10 cellular contexts compared by ENCODE assay signal in genomic region chr19:15123031-15123890, GRCh38. TPM values are rescaled to one million over a fixed set of nuclear protein-coding genes. Genes with fewer than 3 reads are reported as not detected.
DNase-seq lines count a peak whose midpoint lies in the region; ATAC-seq and TF ChIP-seq lines count a peak whose summit lies in the region.
"Had no signal": no experiment of that assay in that cellular context is flagged by ENCODE, and none has a peak within 500 bp of the region (broad histone marks: within the 10 kb centered on the region; RNA-seq: fewer than 3 reads in every experiment).

No MANE protein-coding gene starts in this region.

- peak overlapping the region; percentile 96 for H3K27ac ChIP-seq in left ventricle myocardium inferior (replicated peaks)
- peak overlapping the region in 4 of 5 donors; percentile 84 to 96 (median 93) for H3K27ac ChIP-seq in adrenal gland
- peak overlapping the region; percentile 92 for H3K27ac ChIP-seq in muscle layer of duodenum (ENCODE audit: low read length)
- peak overlapping the region; percentile 91 to 96 (median 92) for H3K27ac ChIP-seq in transverse colon

- DNase-seq in left ventricle myocardium inferior: no peak
- DNase-seq in Right ventricle myocardium superior: no peak
- DNase-seq in adrenal gland: peak in 1 of 7 donors; percentile 53
- DNase-seq in transverse colon: no peak
- no peak for DNase-seq in T1000 (lab: John Stamatoyannopoulos, UW)
- DNase-seq: activated B cell treated with CpG ODN at 0.5 μM for 24 hours, NCI-H1417 treated with DMSO at 0.1 percent for 48 hours had no signal

- intact Hi-C loops in left ventricle myocardium inferior (cut with micrococcal nuclease) (no loop called here), Right ventricle myocardium superior (cut with DNase I) (no loop called here), adrenal gland (cut with DNase I) (no loop called here), transverse colon (cut with DNase I; ENCODE audit: low total_unique reads) (no loop called here)

- 54 to 92% (median 89%) methylated on average over 1 to 22 of the region's 22 CpGs for WGBS in adrenal gland, 4 donors
- 94 to 100% methylated on average over 1 to 22 of the region's 22 CpGs for WGBS in transverse colon (ENCODE audit: low coverage in 1 of 2), 2 donors

- TF ChIP-seq EP300 in transverse colon (IDR thresholded peaks at IDR 0.05; ENCODE audit: low read depth): no peak

- TF ChIP-seq POLR2A in adrenal gland (IDR thresholded peaks at IDR 0.05) (no peak), transverse colon (IDR thresholded peaks at IDR 0.05) (no peak)

- peak overlapping the region; percentile 45 for H3K4me3 ChIP-seq in left ventricle myocardium inferior
- peak overlapping the region in 1 of 4 donors; percentile 7 for H3K4me3 ChIP-seq in adrenal gland
- H3K4me3 ChIP-seq in muscle layer of duodenum (ENCODE audit: low read depth in 1 of 2, low read length in 2 of 2): peak overlapping the region; percentile 83 to 92
- H3K4me3 ChIP-seq in transverse colon: no peak overlapping the region

- in situ Hi-C loops in transverse colon (cut with MboI; ENCODE audit: low pct_ligation_motif_present in 1 of 4, low pct_unique_long_range_greater_than_20kb in 1 of 4, low sequenced_read_pairs in 3 of 4): no loop called here

- TF ChIP-seq CTCF in left ventricle myocardium inferior (IDR thresholded peaks at IDR 0.05; ENCODE audit: borderline replicate concordance) (no peak), adrenal gland (IDR thresholded peaks at IDR 0.05) (no peak), transverse colon (IDR thresholded peaks at IDR 0.05) (no peak)

- peaks cover 52% of the 10 kb centered on the region for H3K36me3 ChIP-seq in left ventricle myocardium inferior
- peaks cover 0 to 46% of the 10 kb centered on the region in 2 donors for H3K36me3 ChIP-seq in adrenal gland (replicated peaks in 1 of 2)
- peaks cover 20 to 45% of the 10 kb centered on the region in 2 donors for H3K36me3 ChIP-seq in muscle layer of duodenum (ENCODE audit: control insufficient read depth in 1 of 2, insufficient read depth in 2 of 2, low read length in 2 of 2)
- H3K36me3 ChIP-seq in transverse colon: peaks cover 0 to 37% (median 17%) of the 10 kb centered on the region in 4 donors

- H3K9me3 ChIP-seq in left ventricle myocardium inferior (replicated peaks): no peaks in the 10 kb centered on the region
- no peaks in the 10 kb centered on the region for H3K9me3 ChIP-seq in adrenal gland (replicated peaks in 1 of 3)
- no peaks in the 10 kb centered on the region for H3K9me3 ChIP-seq in muscle layer of duodenum (ENCODE audit: control insufficient read depth in 1 of 2, low read length in 2 of 2)
- no peaks in the 10 kb centered on the region for H3K9me3 ChIP-seq in transverse colon

- H3K27me3 ChIP-seq in left ventricle myocardium inferior (ENCODE audit: low read depth) (no peaks in the 10 kb centered on the region), adrenal gland (no peaks in the 10 kb centered on the region), muscle layer of duodenum (ENCODE audit: low read depth, low read length) (no peaks in the 10 kb centered on the region), transverse colon (no peaks in the 10 kb centered on the region)

- ATAC-seq in Right ventricle myocardium superior (ENCODE audit: poor library complexity) (no peak), GM21447 (IDR thresholded peaks at IDR 0.05; ENCODE audit: unreplicated experiment) (no peak), HG03196 (IDR thresholded peaks at IDR 0.05; ENCODE audit: unreplicated experiment) (no peak)

- H3K4me1 ChIP-seq in left ventricle myocardium inferior: peaks cover 31% of the 10 kb centered on the region
- H3K4me1 ChIP-seq in adrenal gland (replicated peaks in 1 of 2): peaks cover 24 to 31% of the 10 kb centered on the region in 2 donors
- H3K4me1 ChIP-seq in muscle layer of duodenum (ENCODE audit: control insufficient read depth in 1 of 2, insufficient read depth in 2 of 2, low read length in 2 of 2): peaks cover 0 to 17% of the 10 kb centered on the region in 2 donors
- H3K4me1 ChIP-seq in transverse colon: peaks cover 12 to 23% (median 19%) of the 10 kb centered on the region in 4 donors

RNA-seq across cellular contexts. Expression of gene SYDE1, which starts 16.1 kb away (rescaled TPM):
- total RNA-seq in left ventricle myocardium inferior (13.1 TPM), Right ventricle myocardium superior (15.9 TPM), adrenal gland (10 to 100 TPM; 11.2 to 45.1 (median 31.6) TPM), transverse colon (10 to 100 TPM in 3 of 4 donors, 1 to 10 TPM in 1; 6.7 to 20.9 (median 12.3) TPM)
- 10 to 100 TPM in 2 of 3 donors, 1 to 10 TPM in 1; 2.5 to 14.2 (median 11.5) TPM for polyA plus RNA-seq in adrenal gland
- total RNA-seq: activated B cell treated with CpG ODN at 0.5 μM for 24 hours had no signal

RNA-seq across cellular contexts. Expression of gene OR1I1, which starts 41.2 kb away (rescaled TPM):
- total RNA-seq in left ventricle myocardium inferior (not detected), Right ventricle myocardium superior (not detected), adrenal gland (not detected), transverse colon (not detected)
- not detected for polyA plus RNA-seq in adrenal gland
- total RNA-seq: activated B cell treated with CpG ODN at 0.5 μM for 24 hours had no signal

Comparison
In these comparisons a context has a peak if more than half of its experiments do, and no peak if none do; other contexts are left out.
1. H3K4me3 ChIP-seq: peak in left ventricle myocardium inferior (single experiment) and muscle layer of duodenum (2 of 2); none in transverse colon (0 of 4).
2. Peak in every context shown above with its lines, with median percentiles within 50 percentile points of each other: H3K27ac ChIP-seq.